Comparison of ENCODE assay signal across 8 cellular contexts in the genomic region with DNA sequence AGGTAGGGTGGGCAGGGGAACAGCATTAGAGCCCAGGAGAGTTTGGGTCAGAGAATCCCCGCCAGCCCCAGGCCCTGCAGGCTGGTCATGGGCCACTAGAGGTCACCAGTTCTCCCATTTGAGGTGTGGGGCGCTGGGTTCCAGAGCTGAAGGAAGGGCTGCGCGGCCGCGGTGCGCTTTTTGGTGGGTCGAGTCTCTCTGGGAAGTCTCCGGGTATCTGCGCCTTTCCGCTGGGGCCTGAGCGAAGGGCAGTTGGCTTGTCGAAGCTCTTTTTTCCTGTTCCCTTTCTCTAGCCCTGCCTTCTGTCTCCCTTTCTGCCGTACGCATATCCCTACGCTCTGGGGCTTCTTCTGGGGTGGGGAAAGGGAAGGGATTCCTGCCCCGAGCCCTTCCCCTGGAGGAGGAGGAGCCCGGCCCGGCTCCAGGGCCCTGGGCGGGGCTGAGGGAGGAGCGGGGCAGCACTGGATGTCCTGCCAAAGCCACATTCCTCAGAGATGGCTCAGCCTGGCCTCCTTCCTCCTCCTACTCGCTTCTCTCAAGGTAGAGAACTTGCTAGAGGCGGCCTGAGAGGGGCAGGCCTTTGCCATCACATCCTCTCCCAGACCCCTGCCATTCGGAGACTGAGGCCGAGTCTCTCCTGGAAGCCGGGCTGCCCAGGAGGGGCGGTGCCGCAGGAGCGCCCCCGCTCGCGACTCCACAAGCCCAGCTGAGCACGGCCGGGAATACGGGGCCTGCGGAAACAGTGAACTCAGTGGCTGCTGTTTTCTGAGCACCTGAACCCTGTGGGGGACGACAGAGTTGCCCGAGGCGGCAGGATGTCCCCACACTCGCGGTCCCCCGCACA. TPM values are rescaled to one million over a fixed set of nuclear protein-coding genes. Genes with fewer than 3 reads are reported as not detected.
DNase-seq lines count a peak whose midpoint lies in the region; ATAC-seq and TF ChIP-seq lines count a peak whose summit lies in the region.

No MANE protein-coding gene starts in this region.

- DNase-seq in NCI-H82 (lab: John Stamatoyannopoulos, UW) = peak; percentile 95
- peak; percentile 91 for DNase-seq in activated CD8-positive, alpha-beta T cell treated with anti-CD3 and anti-CD28 coated beads, Interleukin-2, amount 10 ng/mL, durations not matched to agents 7 days and 5 days
- DNase-seq in effector CD8-positive, alpha-beta T cell (lab: John Stamatoyannopoulos, UW) = peak; percentile 57
- peak; percentile 92 for DNase-seq in medulla oblongata (ENCODE audit: extremely low spot score)
- DNase-seq in stimulated activated CD4-positive, alpha-beta T cell treated with anti-CD3 and anti-CD28 coated beads, TNF-alpha, amount 100 ng/mL, for 4 hours (ENCODE audit: low read depth in 3 of 3) = peak; percentile 67 to 72 (median 69)

- H3K4me3 Mint-ChIP-seq in activated CD8-positive, alpha-beta T cell treated with anti-CD3 and anti-CD28 coated beads, Interleukin-2, amount 10 ng/mL, durations not matched to agents 7 days and 5 days = peak overlapping the region; percentile 90

- CTCF ChIA-PET in activated CD8-positive, alpha-beta T cell treated with anti-CD3 and anti-CD28 coated beads, Interleukin-2, amount 10 ng/mL, durations not matched to agents 7 days and 5 days (lab: Charles Lee) = interaction anchor here (0.6 to 14.3 kb wide), 49 partner anchors 7 to 445 kb away, joined by 3 to 412 read pairs (median 4); partner anchors contain the start of genes ENSA, FALEC, GOLPH3L and MCL1

- no peaks in the 10 kb centered on the region for H3K9me3 Mint-ChIP-seq in activated CD8-positive, alpha-beta T cell treated with anti-CD3 and anti-CD28 coated beads, Interleukin-2, amount 10 ng/mL, durations not matched to agents 7 days and 5 days (ENCODE audit: insufficient read depth)

- POLR2A ChIA-PET in activated CD8-positive, alpha-beta T cell treated with anti-CD3 and anti-CD28 coated beads, Interleukin-2, amount 10 ng/mL, durations not matched to agents 7 days and 5 days (lab: Charles Lee) = interaction anchor here (0.6 to 16.0 kb wide), 17 partner anchors 8 to 716 kb away, joined by 3 to 1108 read pairs (median 4); partner anchors contain the start of genes CTSK, ENSA, GOLPH3L and MCL1

- peak overlapping the region; percentile 99 for H3K27ac Mint-ChIP-seq in activated CD8-positive, alpha-beta T cell treated with anti-CD3 and anti-CD28 coated beads, Interleukin-2, amount 10 ng/mL, durations not matched to agents 7 days and 5 days

- peaks cover 59% of the 10 kb centered on the region for H3K4me1 Mint-ChIP-seq in activated CD8-positive, alpha-beta T cell treated with anti-CD3 and anti-CD28 coated beads, Interleukin-2, amount 10 ng/mL, durations not matched to agents 7 days and 5 days (ENCODE audit: low read depth)

- peak; percentile 27 for ATAC-seq in HG03439 (IDR thresholded peaks at IDR 0.05; ENCODE audit: unreplicated experiment)
- ATAC-seq in activated CD8-positive, alpha-beta T cell treated with anti-CD3 and anti-CD28 coated beads, Interleukin-2, amount 10 ng/mL, durations not matched to agents 7 days and 5 days = peak; percentile 42
- ATAC-seq in GM21786 (IDR thresholded peaks at IDR 0.05; ENCODE audit: unreplicated experiment) = no peak

- TF ChIP-seq CTCF in GM12872 (IDR thresholded peaks at IDR 0.05; ENCODE audit: insufficient read depth, low read depth, low read length) = peak; percentile 95

- H3K27me3 Mint-ChIP-seq in activated CD8-positive, alpha-beta T cell treated with anti-CD3 and anti-CD28 coated beads, Interleukin-2, amount 10 ng/mL, durations not matched to agents 7 days and 5 days (ENCODE audit: low read depth) = no peaks in the 10 kb centered on the region

- H3K36me3 Mint-ChIP-seq in activated CD8-positive, alpha-beta T cell treated with anti-CD3 and anti-CD28 coated beads, Interleukin-2, amount 10 ng/mL, durations not matched to agents 7 days and 5 days (ENCODE audit: low read depth) = peaks cover 2% of the 10 kb centered on the region

RNA-seq across cellular contexts. Expression of gene ADAMTSL4, which starts 12.0 kb away (rescaled TPM):
- total RNA-seq in activated CD8-positive, alpha-beta T cell treated with anti-CD3 and anti-CD28 coated beads, Interleukin-2, amount 10 ng/mL, durations not matched to agents 7 days and 5 days = not detected

RNA-seq across cellular contexts. Expression of gene MCL1, which starts 18.2 kb away (rescaled TPM):
- 100 to 1,000 TPM; 249 to 261 TPM for total RNA-seq in activated CD8-positive, alpha-beta T cell treated with anti-CD3 and anti-CD28 coated beads, Interleukin-2, amount 10 ng/mL, durations not matched to agents 7 days and 5 days

RNA-seq across cellular contexts. Expression of gene FALEC, which starts 45.7 kb away (rescaled TPM):
- not detected for total RNA-seq in activated CD8-positive, alpha-beta T cell treated with anti-CD3 and anti-CD28 coated beads, Interleukin-2, amount 10 ng/mL, durations not matched to agents 7 days and 5 days

RNA-seq across cellular contexts. Expression of gene ECM1, which starts 53.3 kb away (rescaled TPM):
- total RNA-seq in activated CD8-positive, alpha-beta T cell treated with anti-CD3 and anti-CD28 coated beads, Interleukin-2, amount 10 ng/mL, durations not matched to agents 7 days and 5 days = under 1 TPM; 0.71 to 0.78 TPM
